Comparison of ENCODE assay signal across 8 cellular contexts in the genomic region with DNA sequence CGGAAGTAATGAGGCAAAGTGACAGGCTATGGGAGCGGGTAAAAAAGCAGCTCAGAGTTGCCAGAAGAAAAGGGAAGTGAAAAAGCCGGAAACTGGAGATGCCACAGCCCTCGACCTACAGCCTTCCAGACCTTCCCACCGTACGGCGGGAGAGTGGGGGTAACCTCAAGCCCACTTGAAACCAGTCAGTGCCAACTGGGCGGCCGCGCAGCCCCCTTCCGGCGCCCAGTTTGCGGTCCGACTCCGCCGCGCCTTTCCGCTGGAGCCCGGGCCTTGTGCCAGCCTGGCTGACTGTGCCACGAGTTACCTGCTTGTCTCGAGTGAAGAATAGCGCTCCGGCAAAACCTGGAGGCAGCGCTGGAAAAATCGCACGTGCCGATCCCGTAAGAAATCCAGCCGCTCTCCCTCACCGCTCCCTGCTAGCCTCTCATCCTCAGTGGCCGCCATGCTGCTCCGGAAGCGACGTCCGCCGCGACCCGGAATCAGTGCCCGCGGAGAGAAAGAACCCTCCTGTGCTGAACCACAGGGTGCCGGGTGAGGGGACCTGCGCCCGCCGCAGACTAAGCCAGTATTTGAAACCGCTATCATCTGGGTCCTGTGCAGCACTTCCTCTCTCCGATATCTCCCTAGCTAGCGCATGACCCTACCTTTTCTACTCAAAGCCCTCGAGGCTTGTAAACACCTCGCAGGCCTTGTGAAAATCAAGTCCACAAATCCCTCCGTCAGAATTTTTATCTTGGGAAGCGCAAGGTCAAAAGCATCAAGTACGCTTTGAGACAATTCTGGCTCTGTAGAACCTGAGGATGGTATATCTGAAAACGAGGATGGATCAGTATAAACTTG. TPM values are rescaled to one million over a fixed set of nuclear protein-coding genes. Genes with fewer than 3 reads are reported as not detected.
DNase-seq lines count a peak whose midpoint lies in the region; ATAC-seq and TF ChIP-seq lines count a peak whose summit lies in the region.

A gene (minus strand): TSS at position 473 of the 843 bp plus-strand sequence. CDS start 26 bp downstream, at position 447.

- TF ChIP-seq CTCF in GM10266 (IDR thresholded peaks at IDR 0.05; ENCODE audit: control insufficient read depth, insufficient read depth, low read depth, missing control alignments): no peak
- TF ChIP-seq CTCF in parathyroid adenoma (IDR thresholded peaks at IDR 0.05): no peak
- TF ChIP-seq CTCF in tibial artery (IDR thresholded peaks at IDR 0.05): no peak

- H3K4me3 ChIP-seq in parathyroid adenoma (ENCODE audit: low read depth, low read length) (peak within 1 kb of the TSS; percentile 84), tibial artery (peak within 1 kb of the TSS; percentile 86 to 96)

- DNase-seq in GM10266 (ENCODE audit: extremely low spot score) (peak; percentile 71), HEK293T (ENCODE audit: extremely low spot score) (peak; percentile 75), NAMALWA (ENCODE audit: low spot score) (peak; percentile 88), SW480 (ENCODE audit: low spot score) (peak; percentile 78), Right ventricle myocardium superior (peak; percentile 88), tibial artery (peak; percentile 71 to 82)
- peak; percentile 44 for DNase-seq in activated naive CD8-positive, alpha-beta T cell treated with anti-CD3 and anti-CD28 coated beads, Interleukin-2, amount 50 U/mL, for 16 hours (ENCODE audit: low read depth, low spot score)

- peak within 1 kb of the TSS; percentile 99 for H2AFZ ChIP-seq in parathyroid adenoma

- CTCF ChIA-PET in HEK293T (lab: Yijun Ruan, JAX): interaction anchor here (0.6 kb wide), 1 partner anchor 246 kb away, joined by 3 read pairs; no protein-coding TSS in a partner anchor

- peaks cover 28% of the 10 kb centered on the region for H3K79me2 ChIP-seq in parathyroid adenoma

- H3K9me3 ChIP-seq in parathyroid adenoma (ENCODE audit: control insufficient read depth, low read length): peaks cover 2% of the 10 kb centered on the region
- no peaks in the 10 kb centered on the region for H3K9me3 ChIP-seq in tibial artery

- H3K36me3 ChIP-seq in parathyroid adenoma (ENCODE audit: control insufficient read depth, insufficient read depth, low read length): no peaks in the 10 kb centered on the region
- H3K36me3 ChIP-seq in tibial artery: peaks cover 4 to 5% (median 4%) of the 10 kb centered on the region in 3 donors

- H3K4me1 ChIP-seq in parathyroid adenoma (peaks cover 5% of the 10 kb centered on the region), tibial artery (peaks cover 0 to 35% (median 18%) of the 10 kb centered on the region in 4 donors)

- H3K27ac ChIP-seq in parathyroid adenoma (peak within 1 kb of the TSS; percentile 79), tibial artery (peak within 1 kb of the TSS; percentile 81 to 82)

- intact Hi-C loops in Right ventricle myocardium superior (cut with DNase I): no loop called here
- intact Hi-C loops in tibial artery (cut with DNase I; ENCODE audit: low total_unique reads): no loop called here

- POLR2A ChIA-PET in HEK293T (lab: Yijun Ruan, JAX): interaction anchor here (1.1 to 2.1 kb wide), 4 partner anchors 8 to 93 kb away, joined by 3 to 12 read pairs (median 5); a partner anchor contains a TSS

- H3K9ac ChIP-seq in parathyroid adenoma: no peak within 1 kb of the TSS

- peak within 1 kb of the TSS; percentile 56 for H3K4me2 ChIP-seq in parathyroid adenoma (ENCODE audit: low read length)

- no peaks in the 10 kb centered on the region for H3K27me3 ChIP-seq in parathyroid adenoma (ENCODE audit: control insufficient read depth, insufficient read depth, low read length)
- H3K27me3 ChIP-seq in tibial artery: no peaks in the 10 kb centered on the region

- peak; percentile 99 for ATAC-seq in Right ventricle myocardium superior (ENCODE audit: poor library complexity)

TF ChIP-seq in HEK293T, 16 proteins besides CTCF, POLR2A, EP300 and RAD21:
- TF ChIP-seq ELF4 (IDR thresholded peaks at IDR 0.05): peak; percentile 60
- TF ChIP-seq TARDBP (IDR thresholded peaks at IDR 0.05): no peak
- TF ChIP-seq, protein P1, sequence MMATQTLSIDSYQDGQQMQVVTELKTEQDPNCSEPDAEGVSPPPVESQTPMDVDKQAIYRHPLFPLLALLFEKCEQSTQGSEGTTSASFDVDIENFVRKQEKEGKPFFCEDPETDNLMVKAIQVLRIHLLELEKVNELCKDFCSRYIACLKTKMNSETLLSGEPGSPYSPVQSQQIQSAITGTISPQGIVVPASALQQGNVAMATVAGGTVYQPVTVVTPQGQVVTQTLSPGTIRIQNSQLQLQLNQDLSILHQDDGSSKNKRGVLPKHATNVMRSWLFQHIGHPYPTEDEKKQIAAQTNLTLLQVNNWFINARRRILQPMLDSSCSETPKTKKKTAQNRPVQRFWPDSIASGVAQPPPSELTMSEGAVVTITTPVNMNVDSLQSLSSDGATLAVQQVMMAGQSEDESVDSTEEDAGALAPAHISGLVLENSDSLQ (IDR thresholded peaks at IDR 0.05): peak; percentile 46; the same call in 1 of the 2 replicates
- TF ChIP-seq BHLHE40 (IDR thresholded peaks at IDR 0.05; ENCODE audit: borderline replicate concordance): no peak
- no peak for TF ChIP-seq SP1 (IDR thresholded peaks at IDR 0.05)
- TF ChIP-seq HDGF (IDR thresholded peaks at IDR 0.05; ENCODE audit: borderline replicate concordance): no peak
- no peak; the same call in 1 of the 2 replicates for TF ChIP-seq NFRKB (IDR thresholded peaks at IDR 0.05)
- TF ChIP-seq FOXA1 (IDR thresholded peaks at IDR 0.05): no peak
- no peak for TF ChIP-seq ARNT (IDR thresholded peaks at IDR 0.05)
- TF ChIP-seq SUZ12 (IDR thresholded peaks at IDR 0.05): no peak
- TF ChIP-seq ZNF384 (IDR thresholded peaks at IDR 0.05): no peak
- no peak for TF ChIP-seq FOXM1 (IDR thresholded peaks at IDR 0.05; ENCODE audit: borderline replicate concordance)
- peak; percentile 79 for TF ChIP-seq L3MBTL2 (conservative IDR thresholded peaks at IDR 0.05)
- no peak for TF ChIP-seq FOXK2 (IDR thresholded peaks at IDR 0.05)

RNA-seq across cellular contexts. Expression of the gene that starts here (rescaled TPM):
- total RNA-seq in Right ventricle myocardium superior: 23.6 TPM

Comparison
In these comparisons a context has a peak if more than half of its experiments do, and no peak if none do; other contexts are left out.
1. Peak in every context shown above with its lines: DNase-seq, ATAC-seq, H3K4me3 ChIP-seq and H3K27ac ChIP-seq.